ENCODE assay signal across 1 cellular context in genomic region chr1:65564493-65564892, GRCh38.
TF ChIP-seq lines count a peak whose summit lies in the region.

No MANE protein-coding gene starts in this region.

TF ChIP-seq in GM23338, 12 proteins besides CTCF, POLR2A, EP300 and RAD21 (continued from another document):
- no peak for TF ChIP-seq ZNF462 (CRISPR knock-in tag; IDR thresholded peaks at IDR 0.05)
TF ChIP-seq in GM23338: peak in this region for 0.
